Comparison of ENCODE assay signal across 16 cellular contexts in the genomic region with DNA sequence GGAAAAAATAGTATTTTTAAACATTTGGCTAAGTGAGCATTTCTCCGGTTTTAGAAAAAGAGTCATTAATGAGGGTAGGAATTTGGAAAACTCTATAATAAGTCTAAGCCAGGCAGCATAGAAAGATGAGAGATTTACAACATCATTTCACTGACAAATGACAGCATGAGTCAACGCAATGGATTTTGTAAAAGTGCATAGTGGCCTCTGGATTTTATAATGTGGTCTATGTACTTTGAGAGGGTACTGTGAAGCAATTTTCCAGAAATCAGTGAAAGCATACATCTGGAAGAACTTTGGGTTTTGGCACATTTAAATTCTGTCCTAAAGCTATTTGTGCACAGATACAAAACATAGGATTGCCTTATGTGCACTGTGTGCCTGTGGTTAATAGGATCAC.
DNase-seq lines count a peak whose midpoint lies in the region; TF ChIP-seq lines count a peak whose summit lies in the region.
"Had no signal": no experiment of that assay in that cellular context is flagged by ENCODE, and none has a peak within 500 bp of the region (broad histone marks: within the 10 kb centered on the region; RNA-seq: fewer than 3 reads in every experiment).

No MANE protein-coding gene starts in this region.

- 41% methylated on average over 2 of the region's 2 CpGs for WGBS in hepatocyte (ENCODE audit: low lambda C conversion rate, missing lambda C conversion rate)

- H3K27me3 ChIP-seq in hepatocyte, result no peaks in the 10 kb centered on the region
- no peaks in the 10 kb centered on the region for H3K27me3 ChIP-seq in Karpas-422 (ENCODE audit: low read length)
- H3K27me3 ChIP-seq: neutrophil, SJSA1 had no signal

- H3K9ac ChIP-seq in Karpas-422 (ENCODE audit: low read length), result no peak overlapping the region

- no peaks in the 10 kb centered on the region for H3K4me1 ChIP-seq in HEK293 (ENCODE audit: control insufficient read depth, insufficient read depth, low read length)
- H3K4me1 ChIP-seq in hepatocyte (ENCODE audit: insufficient read depth), result peaks cover 18% of the 10 kb centered on the region
- no peaks in the 10 kb centered on the region for H3K4me1 ChIP-seq in Karpas-422 (ENCODE audit: low read length)
- H3K4me1 ChIP-seq in OCI-LY7 (ENCODE audit: insufficient read depth, low read length, poor library complexity, severe bottlenecking), result no peaks in the 10 kb centered on the region

- peak; percentile 73 for DNase-seq in A172 (ENCODE audit: low spot score)
- peak; percentile 63 for DNase-seq in astrocyte of the spinal cord (ENCODE audit: low read depth, low spot score)
- peak; percentile 22 for DNase-seq in hepatocyte (ENCODE audit: low spot score)
- DNase-seq in Karpas-422, result no peak
- DNase-seq in NCI-H187 (lab: John Stamatoyannopoulos, UW), result no peak
- DNase-seq in OCI-LY7 (ENCODE audit: low spot score), result no peak
- DNase-seq in LoVo (ENCODE audit: low spot score), result no peak
- DNase-seq: 8988T; activated effector memory CD4-positive, alpha-beta T cell treated with anti-CD3 and anti-CD28 coated beads, Interleukin-2, amount 50 U/mL, for 16 hours; hippocampal formation; KBM-7; NCI-H2081; substantia nigra had no signal

- H2AFZ ChIP-seq in hepatocyte, result no peak overlapping the region
- no peak overlapping the region for H2AFZ ChIP-seq in Karpas-422 (ENCODE audit: low read length)
- no peak overlapping the region for H2AFZ ChIP-seq in OCI-LY7 (ENCODE audit: low read length)

- in situ Hi-C loops in astrocyte of the spinal cord (cut with HindIII; ENCODE audit: low sequenced_read_pairs), result no loop called here

- intact Hi-C loops in OCI-LY7 (cut with micrococcal nuclease; ENCODE audit: unreplicated experiment), result no loop called here

- CTCF ChIA-PET in HEK293 (lab: Yijun Ruan, JAX) (no interaction called here), OCI-LY7 (lab: Charles Lee; ENCODE audit: unreplicated experiment) (no interaction called here)

- H3K4me2 ChIP-seq in hepatocyte, result no peak overlapping the region
- H3K4me2 ChIP-seq in Karpas-422 (ENCODE audit: low read depth, low read length, poor library complexity, severe bottlenecking), result no peak overlapping the region
- H3K4me2 ChIP-seq in OCI-LY7 (ENCODE audit: low read length), result no peak overlapping the region

- TF ChIP-seq CTCF in HEK293 (tag by site-specific recombination; IDR thresholded peaks at IDR 0.05) (no peak), astrocyte of the spinal cord (IDR thresholded peaks at IDR 0.05; ENCODE audit: low read depth, low read length) (no peak), hepatocyte (IDR thresholded peaks at IDR 0.05; ENCODE audit: poor library complexity) (no peak), OCI-LY7 (conservative IDR thresholded peaks at IDR 0.05; ENCODE audit: low read length) (no peak)

- H3K4me3 ChIP-seq in HEK293 (ENCODE audit: low read depth, low read length), result no peak overlapping the region
- H3K4me3 ChIP-seq in astrocyte of the spinal cord (ENCODE audit: low read depth, low read length), result no peak overlapping the region
- H3K4me3 ChIP-seq in hepatocyte, result no peak overlapping the region
- H3K4me3 ChIP-seq in Karpas-422 (ENCODE audit: low read length), result no peak overlapping the region
- H3K4me3 ChIP-seq in OCI-LY7 (ENCODE audit: low read depth, low read length, poor library complexity, severe bottlenecking), result no peak overlapping the region
- H3K4me3 ChIP-seq: SJSA1 had no signal

- H3K27ac ChIP-seq in HEK293 (ENCODE audit: extremely low read depth, low read depth, low read length) (no peak overlapping the region), hepatocyte (peak overlapping the region; percentile 65), Karpas-422 (ENCODE audit: low read length) (no peak overlapping the region), OCI-LY7 (ENCODE audit: low read depth, low read length, poor library complexity, severe bottlenecking) (no peak overlapping the region)
- H3K27ac ChIP-seq: neutrophil, SJSA1 had no signal

- no peaks in the 10 kb centered on the region for H3K79me2 ChIP-seq in hepatocyte
- no peaks in the 10 kb centered on the region for H3K79me2 ChIP-seq in Karpas-422 (ENCODE audit: low read length)
- no peaks in the 10 kb centered on the region for H3K79me2 ChIP-seq in OCI-LY7 (ENCODE audit: insufficient read depth, low read depth, low read length)

- H3K9me3 ChIP-seq in HEK293 (ENCODE audit: control insufficient read depth, insufficient read depth, low read depth, low read length), result no peaks in the 10 kb centered on the region
- H3K9me3 ChIP-seq in hepatocyte (ENCODE audit: low read depth), result no peaks in the 10 kb centered on the region
- no peaks in the 10 kb centered on the region for H3K9me3 ChIP-seq in Karpas-422 (ENCODE audit: low read length)
- H3K9me3 ChIP-seq in OCI-LY7 (ENCODE audit: low read length), result no peaks in the 10 kb centered on the region
- H3K9me3 ChIP-seq: neutrophil, SJSA1 had no signal

- H3K36me3 ChIP-seq in HEK293 (ENCODE audit: control insufficient read depth in 2 of 2, insufficient read depth in 1 of 2, low read length in 2 of 2) (no peaks in the 10 kb centered on the region), hepatocyte (replicated peaks; ENCODE audit: insufficient read depth, low read depth) (no peaks in the 10 kb centered on the region), Karpas-422 (ENCODE audit: insufficient read depth, low read length) (no peaks in the 10 kb centered on the region), OCI-LY7 (ENCODE audit: insufficient read depth, low read length) (no peaks in the 10 kb centered on the region)
- H3K36me3 ChIP-seq: neutrophil, SJSA1 had no signal

- H3K9me2 ChIP-seq in hepatocyte (replicated peaks; ENCODE audit: insufficient read depth) (no peaks in the 10 kb centered on the region), Karpas-422 (replicated peaks; ENCODE audit: insufficient read depth, low read length) (no peaks in the 10 kb centered on the region), OCI-LY7 (ENCODE audit: insufficient read depth, low read length) (no peaks in the 10 kb centered on the region)

- no TSS peak for BruUV-seq in OCI-LY7 (replicated peaks; lab: Mats Ljungman, UMichigan)

- POLR2A ChIA-PET in HEK293 (lab: Yijun Ruan, JAX) (no interaction called here), OCI-LY7 (lab: Charles Lee) (no interaction called here)

- H4K20me1 ChIP-seq in hepatocyte (ENCODE audit: insufficient read depth, poor library complexity, severe bottlenecking) (no peaks in the 10 kb centered on the region), Karpas-422 (ENCODE audit: insufficient read depth, low read depth, low read length) (no peaks in the 10 kb centered on the region), OCI-LY7 (ENCODE audit: insufficient read depth, low read length) (no peaks in the 10 kb centered on the region)

TF ChIP-seq in HEK293, 187 proteins besides CTCF, POLR2A, EP300 and RAD21:
- TF ChIP-seq, protein P1, sequence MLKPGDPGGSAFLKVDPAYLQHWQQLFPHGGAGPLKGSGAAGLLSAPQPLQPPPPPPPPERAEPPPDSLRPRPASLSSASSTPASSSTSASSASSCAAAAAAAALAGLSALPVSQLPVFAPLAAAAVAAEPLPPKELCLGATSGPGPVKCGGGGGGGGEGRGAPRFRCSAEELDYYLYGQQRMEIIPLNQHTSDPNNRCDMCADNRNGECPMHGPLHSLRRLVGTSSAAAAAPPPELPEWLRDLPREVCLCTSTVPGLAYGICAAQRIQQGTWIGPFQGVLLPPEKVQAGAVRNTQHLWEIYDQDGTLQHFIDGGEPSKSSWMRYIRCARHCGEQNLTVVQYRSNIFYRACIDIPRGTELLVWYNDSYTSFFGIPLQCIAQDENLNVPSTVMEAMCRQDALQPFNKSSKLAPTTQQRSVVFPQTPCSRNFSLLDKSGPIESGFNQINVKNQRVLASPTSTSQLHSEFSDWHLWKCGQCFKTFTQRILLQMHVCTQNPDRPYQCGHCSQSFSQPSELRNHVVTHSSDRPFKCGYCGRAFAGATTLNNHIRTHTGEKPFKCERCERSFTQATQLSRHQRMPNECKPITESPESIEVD (tag by site-specific recombination; IDR thresholded peaks at IDR 0.05), result peak; percentile 68
- TF ChIP-seq KLF9 (tag by site-specific recombination; IDR thresholded peaks at IDR 0.05; ENCODE audit: low read depth), result no peak
- TF ChIP-seq ZBTB7A (tag by site-specific recombination; IDR thresholded peaks at IDR 0.05; ENCODE audit: low read depth), result no peak
- TF ChIP-seq IKZF3 (tag by site-specific recombination; IDR thresholded peaks at IDR 0.05), result no peak
- no peak for TF ChIP-seq ZSCAN16 (tag by site-specific recombination; IDR thresholded peaks at IDR 0.05)
- no peak for TF ChIP-seq KLF8 (tag by site-specific recombination; IDR thresholded peaks at IDR 0.05)
- TF ChIP-seq ZNF302 (tag by site-specific recombination; IDR thresholded peaks at IDR 0.05; ENCODE audit: low read depth), result no peak
- TF ChIP-seq ZFP37 (tag by site-specific recombination; IDR thresholded peaks at IDR 0.05), result no peak
- TF ChIP-seq GLI4 (tag by site-specific recombination; IDR thresholded peaks at IDR 0.05), result no peak

Comparison
In these comparisons a context has a peak if more than half of its experiments do, and no peak if none do; other contexts are left out.
1. DNase-seq: peak in A172 (single experiment), astrocyte of the spinal cord (single experiment) and hepatocyte (single experiment); none in Karpas-422 (single experiment), NCI-H187 (0 of 2), OCI-LY7 (single experiment) and LoVo (single experiment).